ENCODE assay signal across 19 cellular contexts in genomic region chr13:31150315-31150985, GRCh38. TPM values are rescaled to one million over a fixed set of nuclear protein-coding genes. Genes with fewer than 3 reads are reported as not detected.
DNase-seq lines count a peak whose midpoint lies in the region; ATAC-seq, FAIRE-seq and TF ChIP-seq lines count a peak whose summit lies in the region.
"Had no signal": no experiment of that assay in that cellular context is flagged by ENCODE, and none has a peak within 500 bp of the region (broad histone marks: within the 10 kb centered on the region; RNA-seq: fewer than 3 reads in every experiment).

No MANE protein-coding gene starts in this region.

- peaks cover 97% of the 10 kb centered on the region for H3K36me3 Mint-ChIP-seq in activated T-cell treated with anti-CD3 and anti-CD28 coated beads, Interleukin-2, amount 50 U/mL, for 24 hours (ENCODE audit: low read depth)
- peaks cover 53% of the 10 kb centered on the region for H3K36me3 Mint-ChIP-seq in HFFc6 (ENCODE audit: low read depth)

- H3K9me3 ChIP-seq in SK-N-MC (ENCODE audit: low read depth, low read length) (no peaks in the 10 kb centered on the region), GM12878 (replicated peaks; ENCODE audit: control insufficient read depth, insufficient read depth, low read length) (no peaks in the 10 kb centered on the region), upper lobe of left lung (no peaks in the 10 kb centered on the region)
- H3K9me3 ChIP-seq: A549, Caco-2, Peyer's patch had no signal

- H3K36me3 ChIP-seq in SK-N-MC (ENCODE audit: insufficient read depth, low read length) (peaks cover 98% of the 10 kb centered on the region), GM12878 (ENCODE audit: control insufficient read depth in 2 of 2, insufficient read depth in 2 of 2, low read length in 1 of 2) (peaks cover 5 to 35% of the 10 kb centered on the region in 2 experiments), upper lobe of left lung (peaks cover 26 to 98% (median 66%) of the 10 kb centered on the region in 4 donors)

- H4K20me1 ChIP-seq in GM12878 (ENCODE audit: control insufficient read depth, insufficient read depth) = no peaks in the 10 kb centered on the region

- H3K4me2 ChIP-seq in GM12878 (ENCODE audit: control insufficient read depth, insufficient read depth) = no peak overlapping the region
- H3K4me2 ChIP-seq: A549, GM23338 had no signal

- H3K4me3 ChIP-seq in SK-N-MC (no peak overlapping the region), GM12878 (no peak overlapping the region), upper lobe of left lung (no peak overlapping the region)
- H3K4me3 ChIP-seq: A549, GM23338, Peyer's patch had no signal

- H3K4me1 ChIP-seq in GM12878 (ENCODE audit: control insufficient read depth, insufficient read depth, low read length) (no peaks in the 10 kb centered on the region), upper lobe of left lung (peaks cover 0 to 10% (median 4%) of the 10 kb centered on the region in 4 donors)
- H3K4me1 ChIP-seq: Caco-2, Peyer's patch had no signal

- no peak for FAIRE-seq in GM12878 (lab: Jason Lieb, UNC)
- FAIRE-seq: A549 had no signal

- no peak overlapping the region for H3K9ac ChIP-seq in SK-N-MC (ENCODE audit: insufficient read length)
- H3K9ac ChIP-seq in GM12878 (ENCODE audit: control insufficient read depth, insufficient read depth, low read length) = no peak overlapping the region

- H3K4me1 Mint-ChIP-seq in activated T-cell treated with anti-CD3 and anti-CD28 coated beads, Interleukin-2, amount 50 U/mL, for 24 hours (ENCODE audit: low read depth) = peaks cover 50% of the 10 kb centered on the region
- peaks cover 12% of the 10 kb centered on the region for H3K4me1 Mint-ChIP-seq in HFFc6 (ENCODE audit: low read depth)
- H3K4me1 Mint-ChIP-seq: CD14-positive monocyte, GM23338 had no signal

- ATAC-seq in GM12878 = peak; percentile 29; the same call in 2 of the 3 replicates
- peak; percentile 29 to 68 for ATAC-seq in upper lobe of left lung (ENCODE audit: low FRiP score in 2 of 2)
- ATAC-seq: A549, GM23338 had no signal

- TF ChIP-seq CTCF in GM12878 (IDR thresholded peaks at IDR 0.05 in 2 of 3, conservative IDR thresholded peaks at IDR 0.05 in 1 of 3; ENCODE audit: control insufficient read depth in 2 of 3, extremely low read depth in 1 of 3, insufficient read depth in 1 of 3, low read depth in 3 of 3, low read length in 3 of 3) = no peak
- no peak for TF ChIP-seq CTCF in upper lobe of left lung (IDR thresholded peaks at IDR 0.05)
- no peak for TF ChIP-seq CTCF in HFFc6 (IDR thresholded peaks at IDR 0.05)

- H3K27ac Mint-ChIP-seq in activated T-cell treated with anti-CD3 and anti-CD28 coated beads, Interleukin-2, amount 50 U/mL, for 24 hours = peak overlapping the region; percentile 17
- no peak overlapping the region; the same call in 1 of the 2 replicates for H3K27ac Mint-ChIP-seq in HFFc6
- H3K27ac Mint-ChIP-seq: CD14-positive monocyte, GM23338 had no signal

- intact Hi-C loops in GM12878 (cut with micrococcal nuclease; ENCODE audit: unreplicated experiment) = loop anchor here (2.0 kb wide), 1 partner anchor 14 kb away; no protein-coding TSS in a partner anchor

- H3K27me3 Mint-ChIP-seq in activated T-cell treated with anti-CD3 and anti-CD28 coated beads, Interleukin-2, amount 50 U/mL, for 24 hours = no peaks in the 10 kb centered on the region
- H3K27me3 Mint-ChIP-seq in HFFc6 (ENCODE audit: insufficient read depth) = no peaks in the 10 kb centered on the region; the same call in 1 of the 2 replicates

- TF ChIP-seq POLR2A in GM12878 (IDR thresholded peaks at IDR 0.05; ENCODE audit: low read depth, low read length) (no peak), upper lobe of left lung (IDR thresholded peaks at IDR 0.05) (no peak)

- in situ Hi-C loops in GM12878 (cut with MboI) = loop anchor here (25.0 kb wide), 1 partner anchor 1387 kb away; the partner anchor contains the start of gene N4BP2L2

- POLR2A ChIA-PET in GM12878 (lab: Charles Lee) (interaction anchor here (1.3 kb wide), 1 partner anchor 10 kb away, joined by 5 read pairs; no protein-coding TSS in a partner anchor), HEK293T (lab: Yijun Ruan, JAX) (no interaction called here)

- TF ChIP-seq EP300 in GM12878 (IDR thresholded peaks at IDR 0.05; ENCODE audit: borderline replicate concordance in 1 of 2, control insufficient read depth in 1 of 2, low read depth in 2 of 2, low read length in 2 of 2) (no peak), upper lobe of left lung (IDR thresholded peaks at IDR 0.05) (peak in 1 of 4 donors; percentile 66)

- no peak overlapping the region for H2AFZ ChIP-seq in GM12878 (ENCODE audit: control insufficient read depth, low read depth, low read length)
- H2AFZ ChIP-seq: GM23338 had no signal

- no peak overlapping the region for H3K4me3 Mint-ChIP-seq in activated T-cell treated with anti-CD3 and anti-CD28 coated beads, Interleukin-2, amount 50 U/mL, for 24 hours
- H3K4me3 Mint-ChIP-seq in HFFc6 = no peak overlapping the region
- H3K4me3 Mint-ChIP-seq: CD14-positive monocyte, GM23338 had no signal

- DNase-seq in activated T-cell treated with anti-CD3 and anti-CD28 coated beads, Interleukin-2, amount 50 U/mL, for 24 hours = no peak
- no peak for DNase-seq in activated T-cell treated with anti-CD3 and anti-CD28 coated beads, Interleukin-2, amount 50 U/mL, for 48 hours
- DNase-seq in SK-N-MC (ENCODE audit: low read depth, low spot score) (no peak), GM12878 (ENCODE audit: low read depth, low spot score) (no peak), upper lobe of left lung (no peak), HFFc6 (no peak), HEK293T (ENCODE audit: extremely low spot score) (no peak)
- DNase-seq: Caco-2, DND-41, GDM1, NCI-H1048, NCI-H2171 treated with DMSO at 0.1 percent for 48 hours, NCI-H510A, NCI-H82, Peyer's patch, Right ventricle myocardium superior had no signal

- no peak for TF ChIP-seq RAD21 in GM12878 (IDR thresholded peaks at IDR 0.05; ENCODE audit: insufficient read depth, low read depth, low read length)

- H3K27me3 ChIP-seq in GM12878 (replicated peaks in 1 of 2; ENCODE audit: control insufficient read depth in 2 of 2, insufficient read depth in 2 of 2, low read length in 1 of 2) (no peaks in the 10 kb centered on the region), upper lobe of left lung (no peaks in the 10 kb centered on the region)
- H3K27me3 ChIP-seq: Peyer's patch had no signal

- SMC1A ChIA-PET in GM12878 (lab: Charles Lee; ENCODE audit: uncharacterized antibody, unreplicated experiment) = interaction anchor here (1.0 to 4.2 kb wide), 6 partner anchors 9 to 106 kb away, joined by 3 to 22 read pairs (median 4); no protein-coding TSS in a partner anchor

- H3K79me2 ChIP-seq in GM12878 (ENCODE audit: control insufficient read depth, insufficient read depth, low read length) = no peaks in the 10 kb centered on the region; the same call in 1 of the 2 replicates

- 82% methylated on average over 4 of the region's 4 CpGs for WGBS in GM12878 (ENCODE audit: insufficient coverage, insufficient replicate concordance, low lambda C conversion rate, missing lambda C conversion rate)
- WGBS in upper lobe of left lung, 2 donors = 77 to 85% methylated on average over 4 of the region's 4 CpGs

- no TSS peak for BruUV-seq in GM12878 (replicated peaks; lab: Mats Ljungman, UMichigan)

- 0 out of 2 replicates have a peak overlapping the region, but pooled peaks have one; percentile 2 for H3K27ac ChIP-seq in SK-N-MC
- H3K27ac ChIP-seq in GM12878 (ENCODE audit: control insufficient read depth, insufficient read depth) = no peak overlapping the region
- no peak overlapping the region for H3K27ac ChIP-seq in upper lobe of left lung
- H3K27ac ChIP-seq: A549, Peyer's patch had no signal

- CTCF ChIA-PET in GM12878 (lab: Yijun Ruan, JAX) = interaction anchor here (1.1 to 4.2 kb wide), 3 partner anchors 10 to 26 kb away, joined by 3 to 21 read pairs (median 4); no protein-coding TSS in a partner anchor
- CTCF ChIA-PET in HEK293T (lab: Yijun Ruan, JAX) = no interaction called here

- RAD21 ChIA-PET in GM12878 (lab: Charles Lee; ENCODE audit: unreplicated experiment) = interaction anchor here (1.2 to 1.4 kb wide), 2 partner anchors 10 to 13 kb away, joined by 3 read pairs; no protein-coding TSS in a partner anchor

- no peaks in the 10 kb centered on the region for H3K9me3 Mint-ChIP-seq in activated T-cell treated with anti-CD3 and anti-CD28 coated beads, Interleukin-2, amount 50 U/mL, for 24 hours
- H3K9me3 Mint-ChIP-seq in HFFc6 = no peaks in the 10 kb centered on the region
- H3K9me3 Mint-ChIP-seq: CD14-positive monocyte, GM23338 had no signal

RNA-seq across cellular contexts. Expression of gene HSPH1, which starts 11.3 kb away (rescaled TPM):
- 63.5 and 63.9 TPM in 2 replicates for total RNA-seq in GM12878 (2013; cell fraction: nucleolus; rRNA removed)
- total RNA-seq in GM12878 (2014; rRNA removed) = 49.7 and 53.9 TPM in 2 replicates
- 90.5 and 99.9 TPM in 2 replicates for total RNA-seq in GM12878 (2014; rRNA removed; fragmentation: Illumina TruSeq; extraction: Trizol)
- 103 and 106 TPM in 2 replicates for total RNA-seq in GM12878 (2021)
- polyA plus RNA-seq in GM12878 (2011; ENCODE audit: low read depth) = 19.0 TPM
- 77.5 and 108 TPM in 2 replicates for polyA plus RNA-seq in GM12878 (2011; rRNA removed)
- polyA plus RNA-seq in GM12878 (2011; cell fraction: cytosol; rRNA removed) = 23.6 and 24.2 TPM in 2 replicates
- polyA plus RNA-seq in GM12878 (2011; cell fraction: nucleus; rRNA removed) = 45.5 and 69.4 TPM in 2 replicates
- 38.8 and 41.8 TPM in 2 replicates for polyA plus RNA-seq in GM12878 (2012)
- 85.3 and 99.5 TPM in 2 replicates for polyA plus RNA-seq in GM12878 (2014; fragmentation: Illumina TruSeq; extraction: Trizol)
- polyA plus RNA-seq in GM12878 (2014; fragmentation: Nextera tagmentation; extraction: Ambion mirVana) = 100 to 1,000 TPM in 1 of 2 experiments, 10 to 100 TPM in 1; 40.2 to 109 TPM
- polyA plus RNA-seq in GM12878 (2014; rRNA removed) = 44.9 and 48.2 TPM in 2 replicates
- polyA plus RNA-seq in GM12878 (2016; fragmentation: Nextera tagmentation; extraction: Ambion mirVana) = 100 to 1,000 TPM; 155 to 159 TPM
- 18.9 and 36.9 TPM in 2 replicates for polyA minus RNA-seq in GM12878 (2011; rRNA and poly(A)+ RNA removed)
- polyA minus RNA-seq in GM12878 (2011; cell fraction: cytosol; rRNA and poly(A)+ RNA removed) = 23.1 and 28.4 TPM in 2 replicates
- 32.0 and 57.2 TPM in 2 replicates for polyA minus RNA-seq in GM12878 (2011; cell fraction: nucleus; rRNA and poly(A)+ RNA removed)
- 10 to 100 TPM; 32.5 to 93.1 (median 53.2) TPM for total RNA-seq in upper lobe of left lung
- 100 to 1,000 TPM in 5 of 6 experiments, 10 to 100 TPM in 1; 94.6 to 153 (median 104) TPM for total RNA-seq in HFFc6 (2021; fragmentation: NEBNext Ultra II Directional; extraction: Animal tissue kit (Norgen Biotek cat#: 25700))

RNA-seq across cellular contexts. Expression of gene B3GLCT, which starts 49.3 kb away (rescaled TPM):
- total RNA-seq in GM12878 (2013; cell fraction: nucleolus; rRNA removed) = 0.19 and 0.27 TPM in 2 replicates
- total RNA-seq in GM12878 (2014; rRNA removed) (0.22 and 0.23 TPM in 2 replicates), GM12878 (2014; rRNA removed; fragmentation: Illumina TruSeq; extraction: Trizol) (0.28 and 0.31 TPM in 2 replicates), GM12878 (2021) (0.27 and 0.28 TPM in 2 replicates), upper lobe of left lung (1 to 10 TPM; 1.0 to 8.2 (median 5.2) TPM)
- 0.18 TPM for polyA plus RNA-seq in GM12878 (2011; ENCODE audit: low read depth)
- polyA plus RNA-seq in GM12878 (2011; rRNA removed) (0.34 and 0.35 TPM in 2 replicates), GM12878 (2014; fragmentation: Illumina TruSeq; extraction: Trizol) (0.14 and 0.22 TPM in 2 replicates), GM12878 (2014; fragmentation: Nextera tagmentation; extraction: Ambion mirVana) (under 1 TPM; 0.07 to 0.10 TPM), GM12878 (2014; rRNA removed) (0.18 TPM in 2 replicates), GM12878 (2016; fragmentation: Nextera tagmentation; extraction: Ambion mirVana) (under 1 TPM; 0.66 to 0.89 TPM)
- polyA plus RNA-seq in GM12878 (2011; cell fraction: cytosol; rRNA removed) = 0.18 TPM in 2 replicates
- 0.15 and 0.16 TPM in 2 replicates for polyA plus RNA-seq in GM12878 (2011; cell fraction: nucleus; rRNA removed)
- 0.23 and 0.25 TPM in 2 replicates for polyA plus RNA-seq in GM12878 (2012)
- polyA minus RNA-seq in GM12878 (2011; rRNA and poly(A)+ RNA removed) = 0.57 and 0.59 TPM in 2 replicates
- 0.31 TPM in 1 of 2 replicates, not detected in the other for polyA minus RNA-seq in GM12878 (2011; cell fraction: cytosol; rRNA and poly(A)+ RNA removed)
- polyA minus RNA-seq in GM12878 (2011; cell fraction: nucleus; rRNA and poly(A)+ RNA removed) = 0.12 and 0.67 TPM in 2 replicates
- 1 to 10 TPM; 5.0 to 7.5 (median 6.9) TPM for total RNA-seq in HFFc6 (2021; fragmentation: NEBNext Ultra II Directional; extraction: Animal tissue kit (Norgen Biotek cat#: 25700))
